Comparison of ENCODE assay signal across 16 cellular contexts in genomic region chr12:110035534-110036104, GRCh38.
"Had no signal": no experiment of that assay in that cellular context is flagged by ENCODE, and none has a peak within 500 bp of the region (broad histone marks: within the 10 kb centered on the region; RNA-seq: fewer than 3 reads in every experiment).

No MANE protein-coding gene starts in this region.

- H3K9me3 ChIP-seq: body of pancreas, prostate gland, SJCRH30 had no signal

- H3K27me3 ChIP-seq: body of pancreas, SJCRH30 had no signal

- ATAC-seq: body of pancreas, right cardiac atrium had no signal

- H3K27ac ChIP-seq: body of pancreas, epithelial cell of prostate, prostate gland, SJCRH30 had no signal

- H3K4me3 Mint-ChIP-seq: dendritic cell treated with granulocyte-macrophage colony-stimulating factor and Interleukin-4, amounts not matched to agents 40 ng/mL and 50 ng/mL, for 4 days had no signal

- H3K27me3 Mint-ChIP-seq: dendritic cell treated with granulocyte-macrophage colony-stimulating factor and Interleukin-4, amounts not matched to agents 40 ng/mL and 50 ng/mL, for 4 days had no signal

- DNase-seq: activated CD4-positive, alpha-beta T cell treated with anti-CD3 and anti-CD28 coated beads, Interleukin-2, amount 50 U/mL, for 48 hours; activated naive CD4-positive, alpha-beta T cell treated with anti-CD3 and anti-CD28 coated beads, Interleukin-2, amount 50 U/mL, for 16 hours; amniotic stem cell; body of pancreas; effector memory CD4-positive, alpha-beta T cell; head of caudate nucleus; kidney glomerular epithelial cell; right cardiac atrium; SJCRH30; small intestine; stimulated activated CD4-positive, alpha-beta T cell treated with anti-CD3 and anti-CD28 coated beads, Interleukin-4, amount 100 ng/mL, for 24 hours had no signal

- H3K4me1 ChIP-seq: prostate gland had no signal

- H3K9me3 Mint-ChIP-seq: dendritic cell treated with granulocyte-macrophage colony-stimulating factor and Interleukin-4, amounts not matched to agents 40 ng/mL and 50 ng/mL, for 4 days had no signal

- FAIRE-seq: frontal cortex, small intestine, urothelium cell line had no signal

- H3K4me3 ChIP-seq: body of pancreas, prostate gland, SJCRH30 had no signal

- H3K36me3 ChIP-seq: prostate gland had no signal
